In the genomic region with DNA sequence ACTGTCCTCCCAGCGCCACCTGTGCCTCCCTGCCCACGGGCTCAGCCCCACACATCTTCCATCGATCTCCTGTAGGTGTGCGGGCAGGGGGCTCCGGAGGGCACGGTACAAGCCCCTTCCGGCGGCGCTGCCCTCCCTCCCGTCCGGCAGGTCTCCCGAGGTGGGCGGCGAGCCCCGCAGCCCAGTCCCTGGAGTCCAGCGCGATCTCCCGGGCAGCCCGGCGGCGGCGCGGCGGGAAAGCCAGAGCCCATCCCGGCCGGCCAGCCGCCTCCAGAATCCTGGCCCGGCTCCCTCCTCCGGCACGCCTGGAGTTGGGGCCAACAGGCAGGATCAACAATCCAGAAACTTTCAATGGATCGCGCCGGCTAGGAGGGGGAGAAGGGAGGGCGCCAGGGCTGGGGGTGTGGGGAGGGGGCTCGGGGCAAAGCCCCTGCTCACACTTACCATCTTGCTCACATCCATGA, we compare ENCODE assay signal across 8 cellular contexts.
DNase-seq lines count a peak whose midpoint lies in the region; ATAC-seq and TF ChIP-seq lines count a peak whose summit lies in the region.

No MANE protein-coding gene starts in this region.

- peak overlapping the region; percentile 23 for H2AFZ ChIP-seq in neural progenitor cell (replicated peaks)

- H3K27me3 Mint-ChIP-seq in activated CD8-positive, alpha-beta memory T cell treated with anti-CD3 and anti-CD28 coated beads, Interleukin-2, amount 10 ng/mL, durations not matched to agents 7 days and 5 days, result peaks cover 4% of the 10 kb centered on the region
- H3K27me3 Mint-ChIP-seq in neural progenitor cell (ENCODE audit: insufficient read depth, low read depth), result peaks cover 7% of the 10 kb centered on the region

- peaks cover 54% of the 10 kb centered on the region for H3K79me2 ChIP-seq in neural progenitor cell (ENCODE audit: low read depth)

- peaks cover 44% of the 10 kb centered on the region for H3F3A ChIP-seq in neural progenitor cell (ENCODE audit: low read depth)

- peak overlapping the region; percentile 98 for H3K4me2 ChIP-seq in neural progenitor cell

- H3K9me3 Mint-ChIP-seq in activated CD8-positive, alpha-beta memory T cell treated with anti-CD3 and anti-CD28 coated beads, Interleukin-2, amount 10 ng/mL, durations not matched to agents 7 days and 5 days (ENCODE audit: low read depth), result no peaks in the 10 kb centered on the region
- peaks cover 9% of the 10 kb centered on the region for H3K9me3 Mint-ChIP-seq in neural progenitor cell

- H3K27ac ChIP-seq in neural progenitor cell, result peak overlapping the region; percentile 97

- peak; percentile 20 for ATAC-seq in activated CD8-positive, alpha-beta memory T cell treated with anti-CD3 and anti-CD28 coated beads, Interleukin-2, amount 10 ng/mL, durations not matched to agents 7 days and 5 days
- no peak for ATAC-seq in HG03521 (IDR thresholded peaks at IDR 0.05; ENCODE audit: unreplicated experiment)

- TF ChIP-seq CTCF in AG09309 (IDR thresholded peaks at IDR 0.05; ENCODE audit: control insufficient read depth, insufficient read depth, low read depth, low read length, missing control alignments) (no peak), neural progenitor cell (IDR thresholded peaks at IDR 0.05) (no peak), GM10266 (IDR thresholded peaks at IDR 0.05; ENCODE audit: control insufficient read depth, insufficient read depth, low read depth, missing control alignments) (no peak)

- no peaks in the 10 kb centered on the region for H3K36me3 Mint-ChIP-seq in activated CD8-positive, alpha-beta memory T cell treated with anti-CD3 and anti-CD28 coated beads, Interleukin-2, amount 10 ng/mL, durations not matched to agents 7 days and 5 days
- peaks cover 8% of the 10 kb centered on the region for H3K36me3 Mint-ChIP-seq in neural progenitor cell

- H3K4me1 ChIP-seq in HAP-1, result peaks cover 8% of the 10 kb centered on the region
- peaks cover 19% of the 10 kb centered on the region for H3K4me1 ChIP-seq in neural progenitor cell

- H3K27me3 ChIP-seq in HAP-1 (ENCODE audit: low read depth), result no peaks in the 10 kb centered on the region
- no peaks in the 10 kb centered on the region for H3K27me3 ChIP-seq in neural progenitor cell

- CTCF ChIA-PET in activated CD8-positive, alpha-beta memory T cell treated with anti-CD3 and anti-CD28 coated beads, Interleukin-2, amount 10 ng/mL, durations not matched to agents 7 days and 5 days (lab: Charles Lee), result no interaction called here

- H3K9ac ChIP-seq in neural progenitor cell, result peak overlapping the region; percentile 71

- H3K4me3 ChIP-seq in AG09309 (ENCODE audit: control insufficient read depth, low read depth, low read length) (peak overlapping the region; percentile 58), HAP-1 (peak overlapping the region; percentile 65), neural progenitor cell (peak overlapping the region; percentile 90)

- no peaks in the 10 kb centered on the region for H3K36me3 ChIP-seq in HAP-1 (replicated peaks)
- no peaks in the 10 kb centered on the region for H3K36me3 ChIP-seq in neural progenitor cell

- H3K4me3 Mint-ChIP-seq in activated CD8-positive, alpha-beta memory T cell treated with anti-CD3 and anti-CD28 coated beads, Interleukin-2, amount 10 ng/mL, durations not matched to agents 7 days and 5 days, result peak overlapping the region; percentile 50
- H3K4me3 Mint-ChIP-seq in neural progenitor cell, result peak overlapping the region; percentile 95

- H4K20me1 ChIP-seq in neural progenitor cell (ENCODE audit: low read depth), result peaks cover 35% of the 10 kb centered on the region

- H3K9me3 ChIP-seq in HAP-1, result peaks cover 10% of the 10 kb centered on the region
- no peaks in the 10 kb centered on the region for H3K9me3 ChIP-seq in neural progenitor cell (ENCODE audit: low read depth)

- H3K4me1 Mint-ChIP-seq in activated CD8-positive, alpha-beta memory T cell treated with anti-CD3 and anti-CD28 coated beads, Interleukin-2, amount 10 ng/mL, durations not matched to agents 7 days and 5 days, result peaks cover 14% of the 10 kb centered on the region
- peaks cover 35% of the 10 kb centered on the region for H3K4me1 Mint-ChIP-seq in neural progenitor cell

- in situ Hi-C loops in HAP-1 (cut with MboI; ENCODE audit: low sequenced_read_pairs), result no loop called here

- H3K27ac Mint-ChIP-seq in activated CD8-positive, alpha-beta memory T cell treated with anti-CD3 and anti-CD28 coated beads, Interleukin-2, amount 10 ng/mL, durations not matched to agents 7 days and 5 days, result no peak overlapping the region
- peak overlapping the region; percentile 87 for H3K27ac Mint-ChIP-seq in neural progenitor cell

- DNase-seq in AG09309 (ENCODE audit: low read depth) (no peak), HAP-1 (ENCODE audit: low spot score in 2 of 2) (peak; percentile 32 to 63), globus pallidus (ENCODE audit: low spot score) (peak; percentile 70), neural progenitor cell (ENCODE audit: low spot score) (peak; percentile 89), GM10266 (ENCODE audit: extremely low spot score) (no peak), dedifferentiated amniotic fluid mesenchymal stem cell (ENCODE audit: extremely low spot score) (no peak)
- DNase-seq in activated CD8-positive, alpha-beta memory T cell treated with anti-CD3 and anti-CD28 coated beads, Interleukin-2, amount 10 ng/mL, durations not matched to agents 7 days and 5 days, result no peak

Comparison
In these comparisons a context has a peak if more than half of its experiments do, and no peak if none do; other contexts are left out.
1. DNase-seq: peak in HAP-1 (2 of 2), globus pallidus (single experiment) and neural progenitor cell (single experiment); none in AG09309 (single experiment), activated CD8-positive, alpha-beta memory T cell treated with anti-CD3 and anti-CD28 coated beads, Interleukin-2, amount 10 ng/mL, durations not matched to agents 7 days and 5 days (single experiment), GM10266 (single experiment) and dedifferentiated amniotic fluid mesenchymal stem cell (single experiment).
2. Peak in every context shown above with its lines, with median percentiles within 50 percentile points of each other: H3K4me3 ChIP-seq.